Comparison of ENCODE assay signal across 1 cellular context in genomic region chr12:111942557-111942956, GRCh38.
TF ChIP-seq lines count a peak whose summit lies in the region.

No MANE protein-coding gene starts in this region.

TF ChIP-seq in SK-N-SH, 30 proteins besides CTCF, POLR2A, EP300 and RAD21 (continued from another document):
- TF ChIP-seq ZBTB33 (IDR thresholded peaks at IDR 0.05; ENCODE audit: borderline replicate concordance, low read depth) (no peak), RCOR1 (IDR thresholded peaks at IDR 0.05; ENCODE audit: low read length) (no peak), RFX5 (IDR thresholded peaks at IDR 0.05; ENCODE audit: low read length) (no peak), MXI1 (IDR thresholded peaks at IDR 0.05; ENCODE audit: low read depth, low read length) (no peak), MEF2A (IDR thresholded peaks at IDR 0.05; ENCODE audit: borderline replicate concordance, low read depth) (no peak), SMC3 (IDR thresholded peaks at IDR 0.05; ENCODE audit: low read depth, low read length) (no peak), TEAD4 (IDR thresholded peaks at IDR 0.05; ENCODE audit: borderline replicate concordance, insufficient read depth) (peak; percentile 46; the same call in 1 of the 2 replicates), PBX3 (IDR thresholded peaks at IDR 0.05) (peak; percentile 51), USF1 (IDR thresholded peaks at IDR 0.05; ENCODE audit: borderline replicate concordance, low read depth) (no peak)
